ENCODE assay signal across 9 cellular contexts in the genomic region with DNA sequence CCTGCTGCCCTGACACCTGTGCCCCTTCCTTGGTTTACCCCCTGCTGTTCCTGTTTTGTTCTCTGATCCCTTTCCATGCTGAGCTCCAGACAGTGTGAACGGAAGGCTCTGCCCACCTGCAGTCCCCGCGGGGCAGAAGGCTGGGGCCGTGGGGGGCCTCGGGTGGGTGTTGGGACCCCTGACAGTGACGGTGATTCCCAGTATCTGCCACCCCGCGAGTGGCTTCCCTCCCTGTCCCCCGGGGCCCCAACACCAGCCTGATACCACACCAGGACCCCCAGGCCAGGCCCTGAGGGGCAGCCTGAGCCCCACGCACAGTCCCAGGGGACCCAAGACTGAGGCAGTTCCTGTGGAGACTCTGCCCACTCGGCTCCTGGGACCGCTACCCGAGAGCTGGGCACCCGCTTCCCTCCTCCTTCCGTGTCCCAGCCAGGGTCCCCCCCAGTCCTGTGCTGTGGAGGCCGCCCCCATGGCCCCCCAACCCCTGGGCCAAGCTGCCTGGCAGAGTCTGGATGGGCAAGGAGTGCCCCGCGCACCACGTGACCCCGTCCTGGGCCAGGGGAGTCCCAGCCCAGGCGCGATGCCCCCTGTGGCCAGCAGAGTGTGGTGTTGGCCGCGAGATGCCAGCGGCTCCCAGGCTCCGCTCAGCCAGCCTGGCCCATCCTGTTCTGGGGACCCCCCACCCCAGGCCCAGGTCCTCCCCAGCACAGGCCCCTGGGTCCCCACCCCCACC. TPM values are rescaled to one million over a fixed set of nuclear protein-coding genes. Genes with fewer than 3 reads are reported as not detected.
DNase-seq lines count a peak whose midpoint lies in the region; ATAC-seq, FAIRE-seq and TF ChIP-seq lines count a peak whose summit lies in the region.
"Had no signal": no experiment of that assay in that cellular context is flagged by ENCODE, and none has a peak within 500 bp of the region (broad histone marks: within the 10 kb centered on the region; RNA-seq: fewer than 3 reads in every experiment).

No MANE protein-coding gene starts in this region.

- peaks cover 3% of the 10 kb centered on the region for H3K9me1 ChIP-seq in K562 (ENCODE audit: control insufficient read depth, insufficient read depth, low read length)

- peak; percentile 58 to 80 for TF ChIP-seq RAD21 in K562 (CRISPR knock-in tag; conservative IDR thresholded peaks at IDR 0.05 in 1 of 2, IDR thresholded peaks at IDR 0.05 in 1 of 2)

- in situ Hi-C loops in K562 (cut with MboI): no loop called here

- H3K79me2 ChIP-seq in K562 (ENCODE audit: control insufficient read depth, insufficient read depth, low read length): no peaks in the 10 kb centered on the region

- no peak overlapping the region for H3K4me2 ChIP-seq in K562 (ENCODE audit: insufficient read depth, low read length)

- no peak overlapping the region for H2AFZ ChIP-seq in K562 (ENCODE audit: low read depth, low read length)

- no peaks in the 10 kb centered on the region for H3K36me3 ChIP-seq in K562 (ENCODE audit: control insufficient read depth, insufficient read depth, low read length)

- peaks cover 22% of the 10 kb centered on the region for H4K20me1 ChIP-seq in K562 (replicated peaks; ENCODE audit: control insufficient read depth, insufficient read depth, low read length)

- H3K9me3 ChIP-seq in K562 (replicated peaks; ENCODE audit: control insufficient read depth, insufficient read depth, low read depth, low read length): no peaks in the 10 kb centered on the region

- TF ChIP-seq POLR2A in K562 (conservative IDR thresholded peaks at IDR 0.05): no peak

- H3K4me1 ChIP-seq in K562 (replicated peaks in 1 of 2; ENCODE audit: control insufficient read depth in 2 of 2, insufficient read depth in 2 of 2, low read length in 2 of 2): peaks cover 0 to 68% of the 10 kb centered on the region in 2 experiments; a peak in 2 of 5 replicates

- ATAC-seq in K562 (peak; percentile 78), GM21717 (IDR thresholded peaks at IDR 0.05; ENCODE audit: unreplicated experiment) (no peak), HG03439 (IDR thresholded peaks at IDR 0.05; ENCODE audit: unreplicated experiment) (no peak)

- whole genome bisulfite sequencing in K562 (ENCODE audit: insufficient coverage, low coverage, missing lambda C conversion rate): 1% methylated on average over 14 of the region's 26 CpGs

- no peak overlapping the region for H3K9ac ChIP-seq in K562 (ENCODE audit: insufficient read depth in 1 of 2, low read depth in 2 of 2, low read length in 2 of 2)

- no peak for TF ChIP-seq EP300 in K562 (IDR thresholded peaks at IDR 0.05; ENCODE audit: low read length)

- peaks cover 84% of the 10 kb centered on the region for H3K27me3 Mint-ChIP-seq in Calu3 (ENCODE audit: unreplicated experiment)

- peaks cover 21% of the 10 kb centered on the region for H3K27me3 ChIP-seq in HL-60 (ENCODE audit: insufficient read depth, poor library complexity, severe bottlenecking)
- H3K27me3 ChIP-seq in K562 (ENCODE audit: control insufficient read depth in 2 of 2, insufficient read depth in 2 of 2, low read length in 2 of 2): peaks cover 25 to 63% of the 10 kb centered on the region in 2 experiments

- DNase-seq in Calu3: peak; percentile 91
- DNase-seq in HL-60 (ENCODE audit: low read depth in 1 of 2, low spot score in 1 of 2): peak; percentile 7 to 40
- peak; percentile 53 for DNase-seq in SW480 (ENCODE audit: low spot score)
- DNase-seq in K562 (ENCODE audit: extremely low read depth in 1 of 4, low spot score in 3 of 4): peak; percentile 59 to 83 (median 81)
- peak; percentile 97 for DNase-seq in iPS-NIHi7 (ENCODE audit: extremely low spot score)
- peak in 3 of 4 experiments; percentile 12 to 20 (median 18) for DNase-seq in stimulated activated CD4-positive, alpha-beta T cell treated with anti-CD3 and anti-CD28 coated beads, Interleukin-1b, Interleukin-23, amount 100 ng/mL, for 24 hours (ENCODE audit: low read depth in 4 of 4, low spot score in 1 of 4)

- CTCF ChIA-PET in Calu3 (lab: Charles Lee): interaction anchor here (0.5 to 1.3 kb wide), 4 partner anchors 82 to 315 kb away, joined by 3 to 6 read pairs (median 4); a partner anchor contains a TSS
- CTCF ChIA-PET in K562 (lab: Yijun Ruan, JAX; ENCODE audit: low intra/inter-chr PET ratio): interaction anchor here (0.9 to 4.3 kb wide), 2 partner anchors 88 to 706 kb away, joined by 7 to 38 read pairs; no protein-coding TSS in a partner anchor

- POLR2A ChIA-PET in K562 (lab: Yijun Ruan, JAX): interaction anchor here (0.7 kb wide), 1 partner anchor 71 kb away, joined by 3 read pairs; no protein-coding TSS in a partner anchor

- H3K9me3 Mint-ChIP-seq in Calu3 (ENCODE audit: low read depth, unreplicated experiment): no peaks in the 10 kb centered on the region

- TF ChIP-seq CTCF in Calu3 (IDR thresholded peaks at IDR 0.05; ENCODE audit: unreplicated experiment) (peak; percentile 94), HL-60 (IDR thresholded peaks at IDR 0.05; ENCODE audit: insufficient read depth, low read length) (peak; percentile 53), K562 (IDR thresholded peaks at IDR 0.05 in 2 of 3, conservative IDR thresholded peaks at IDR 0.05 in 1 of 3; ENCODE audit: insufficient read depth in 2 of 3, low read depth in 1 of 3, low read length in 3 of 3) (peak; percentile 58 to 82 (median 81))

- H3K4me3 ChIP-seq in HL-60 (replicated peaks; ENCODE audit: insufficient read depth, low read length) (no peak overlapping the region), K562 (no peak overlapping the region)
- H3K4me3 ChIP-seq: SK-N-MC had no signal

- no peaks in the 10 kb centered on the region for H3K4me1 Mint-ChIP-seq in Calu3 (ENCODE audit: low read depth, unreplicated experiment)

- intact Hi-C loops in Calu3 (cut with micrococcal nuclease; ENCODE audit: unreplicated experiment): loop anchor here (2.0 kb wide), 1 partner anchor 87 kb away; no protein-coding TSS in a partner anchor
- intact Hi-C loops in K562 (cut with micrococcal nuclease): loop anchor here (2.0 kb wide), 1 partner anchor 89 kb away; no protein-coding TSS in a partner anchor

- H3K4me3 Mint-ChIP-seq in Calu3 (ENCODE audit: low read depth, unreplicated experiment): no peak overlapping the region

- H3K27ac ChIP-seq in HL-60 (replicated peaks) (no peak overlapping the region), K562 (ENCODE audit: extremely low read depth, low read depth, low read length) (no peak overlapping the region)
- H3K27ac ChIP-seq: SK-N-MC had no signal

- no peak overlapping the region for H3K27ac Mint-ChIP-seq in Calu3 (ENCODE audit: unreplicated experiment)

- BruUV-seq in Calu3 (replicated peaks; lab: Mats Ljungman, UMichigan) (no TSS peak), K562 (replicated peaks; lab: Mats Ljungman, UMichigan) (no TSS peak)

- FAIRE-seq in K562 (lab: Jason Lieb, UNC): no peak

- H3K36me3 Mint-ChIP-seq in Calu3 (ENCODE audit: insufficient read depth, unreplicated experiment): no peaks in the 10 kb centered on the region

RNA-seq across cellular contexts. Expression of a gene that starts 10.0 kb away (rescaled TPM):
- not detected in 2 replicates for total RNA-seq in Calu3 (2022)
- not detected in 2 replicates for total RNA-seq in K562 (2011; cell fraction: chromatin; rRNA removed; ENCODE audit: low replicate concordance)
- not detected in 2 replicates for total RNA-seq in K562 (2011; cell fraction: nucleolus; rRNA removed)
- not detected in 2 replicates for total RNA-seq in K562 (2011; cell fraction: nucleoplasm; rRNA removed)
- total RNA-seq in K562 (2014; rRNA removed): not detected in 2 replicates
- not detected in 2 replicates for total RNA-seq in K562 (2014; rRNA removed; fragmentation: Illumina TruSeq; extraction: Trizol)
- total RNA-seq in K562 (2015; rRNA removed; fragmentation: Illumina TruSeq; extraction: Trizol): not detected in 2 replicates
- not detected in 2 replicates for total RNA-seq in K562 (2021)
- not detected in 2 replicates for polyA plus RNA-seq in K562 (2011; rRNA removed)
- not detected in 2 replicates for polyA plus RNA-seq in K562 (2011; cell fraction: cytosol; rRNA removed)
- not detected in 2 replicates for polyA plus RNA-seq in K562 (2011; cell fraction: nucleus; rRNA removed)
- polyA plus RNA-seq in K562 (2012): not detected in 2 replicates
- not detected in 2 replicates for polyA plus RNA-seq in K562 (2014; fragmentation: Illumina TruSeq; extraction: Trizol)
- polyA plus RNA-seq in K562 (2014; fragmentation: Nextera tagmentation; extraction: Ambion mirVana): not detected
- not detected in 2 replicates for polyA plus RNA-seq in K562 (2014; rRNA removed)
- polyA minus RNA-seq in K562 (2011; rRNA and poly(A)+ RNA removed): not detected in 2 replicates
- not detected in 2 replicates for polyA minus RNA-seq in K562 (2011; cell fraction: cytosol; rRNA and poly(A)+ RNA removed)
- not detected in 2 replicates for polyA minus RNA-seq in K562 (2011; cell fraction: nucleus; rRNA and poly(A)+ RNA removed)

RNA-seq across cellular contexts. Expression of a gene that starts 33.5 kb away (rescaled TPM):
- total RNA-seq in Calu3 (2022) (not detected in 2 replicates), K562 (2014; rRNA removed) (not detected in 2 replicates), K562 (2014; rRNA removed; fragmentation: Illumina TruSeq; extraction: Trizol) (not detected in 2 replicates), K562 (2015; rRNA removed; fragmentation: Illumina TruSeq; extraction: Trizol) (not detected in 2 replicates), K562 (2021) (not detected in 2 replicates)
- total RNA-seq in K562 (2011; cell fraction: chromatin; rRNA removed; ENCODE audit: low replicate concordance): not detected in 2 replicates
- not detected in 2 replicates for total RNA-seq in K562 (2011; cell fraction: nucleolus; rRNA removed)
- total RNA-seq in K562 (2011; cell fraction: nucleoplasm; rRNA removed): not detected in 2 replicates
- polyA plus RNA-seq in K562 (2011; rRNA removed) (not detected in 2 replicates), K562 (2014; fragmentation: Illumina TruSeq; extraction: Trizol) (not detected in 2 replicates), K562 (2014; fragmentation: Nextera tagmentation; extraction: Ambion mirVana) (not detected), K562 (2014; rRNA removed) (not detected in 2 replicates)
- polyA plus RNA-seq in K562 (2011; cell fraction: cytosol; rRNA removed): not detected in 2 replicates
- polyA plus RNA-seq in K562 (2011; cell fraction: nucleus; rRNA removed): not detected in 2 replicates
- not detected in 2 replicates for polyA plus RNA-seq in K562 (2012)
- not detected in 2 replicates for polyA minus RNA-seq in K562 (2011; rRNA and poly(A)+ RNA removed)
- not detected in 2 replicates for polyA minus RNA-seq in K562 (2011; cell fraction: cytosol; rRNA and poly(A)+ RNA removed)
- not detected in 2 replicates for polyA minus RNA-seq in K562 (2011; cell fraction: nucleus; rRNA and poly(A)+ RNA removed)

RNA-seq across cellular contexts. Expression of a gene that starts 46.9 kb away (rescaled TPM):
- total RNA-seq in Calu3 (2022) (0.05 TPM in 1 of 2 replicates, not detected in the other), K562 (2014; rRNA removed) (0.04 TPM in 1 of 2 replicates, not detected in the other), K562 (2014; rRNA removed; fragmentation: Illumina TruSeq; extraction: Trizol) (not detected in 2 replicates), K562 (2015; rRNA removed; fragmentation: Illumina TruSeq; extraction: Trizol) (not detected in 2 replicates), K562 (2021) (0.09 and 0.18 TPM in 2 replicates)
- 0.44 and 1.6 TPM in 2 replicates for total RNA-seq in K562 (2011; cell fraction: chromatin; rRNA removed; ENCODE audit: low replicate concordance)
- 0.79 and 1.2 TPM in 2 replicates for total RNA-seq in K562 (2011; cell fraction: nucleolus; rRNA removed)
- 0.22 and 0.53 TPM in 2 replicates for total RNA-seq in K562 (2011; cell fraction: nucleoplasm; rRNA removed)
- polyA plus RNA-seq in K562 (2011; rRNA removed) (0.10 and 0.11 TPM in 2 replicates), K562 (2014; fragmentation: Illumina TruSeq; extraction: Trizol) (not detected in 2 replicates), K562 (2014; fragmentation: Nextera tagmentation; extraction: Ambion mirVana) (not detected), K562 (2014; rRNA removed) (not detected in 2 replicates)
- polyA plus RNA-seq in K562 (2011; cell fraction: cytosol; rRNA removed): 0.10 and 0.12 TPM in 2 replicates
- 0.11 and 0.40 TPM in 2 replicates for polyA plus RNA-seq in K562 (2011; cell fraction: nucleus; rRNA removed)
- polyA plus RNA-seq in K562 (2012): 0.07 and 0.12 TPM in 2 replicates
- 0.03 and 0.04 TPM in 2 replicates for polyA minus RNA-seq in K562 (2011; rRNA and poly(A)+ RNA removed)
- polyA minus RNA-seq in K562 (2011; cell fraction: cytosol; rRNA and poly(A)+ RNA removed): not detected in 2 replicates
- polyA minus RNA-seq in K562 (2011; cell fraction: nucleus; rRNA and poly(A)+ RNA removed): 0.27 and 0.33 TPM in 2 replicates

Comparison
In these comparisons a context has a peak if more than half of its experiments do, and no peak if none do; other contexts are left out.
1. DNase-seq: peak in every context shown above with its lines; median percentile 97 in iPS-NIHi7; 91 in Calu3; 81 in K562; 53 in SW480; 24 in HL-60; 18 in stimulated activated CD4-positive, alpha-beta T cell treated with anti-CD3 and anti-CD28 coated beads, Interleukin-1b, Interleukin-23, amount 100 ng/mL, for 24 hours.